27 cellular contexts compared by ENCODE assay signal in the genomic region with DNA sequence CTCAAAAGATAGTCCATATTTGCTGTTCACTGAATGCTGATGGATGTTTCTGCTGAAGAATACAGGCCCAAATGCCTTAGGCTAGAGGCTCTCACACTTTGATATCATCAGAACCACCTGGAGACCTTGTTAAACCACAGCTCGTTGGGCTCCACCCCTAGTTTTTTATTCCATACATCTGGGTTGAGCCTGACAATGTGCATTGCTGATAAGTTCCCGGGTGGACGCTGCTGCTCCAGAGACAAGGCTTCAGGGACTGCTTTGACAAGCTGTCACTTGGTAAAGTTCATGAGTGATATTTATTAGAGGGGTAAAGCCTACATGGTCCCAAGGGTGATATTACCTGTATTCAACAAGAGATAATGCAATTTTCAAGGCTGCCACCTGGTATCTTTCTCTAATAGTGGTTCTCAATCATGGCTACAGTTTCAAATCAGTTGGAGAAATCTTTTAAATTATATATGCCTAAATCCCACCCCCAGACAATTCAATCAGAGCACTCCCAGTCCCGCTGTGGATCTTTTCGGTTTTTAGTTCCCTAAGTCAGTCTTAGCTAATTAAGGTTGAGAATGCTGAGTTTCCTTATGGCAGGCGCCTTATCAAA.
"Had no signal": no experiment of that assay in that cellular context is flagged by ENCODE, and none has a peak within 500 bp of the region (broad histone marks: within the 10 kb centered on the region; RNA-seq: fewer than 3 reads in every experiment).

No MANE protein-coding gene starts in this region.

- H3K9me3 Mint-ChIP-seq: effector memory CD8-positive, alpha-beta T cell; natural killer cell treated with Interleukin-12 subunit alpha and Interleukin-12 subunit beta and Interleukin-15 and Interleukin-18, amount 100 ng/mL, for 72 hours; T-helper 2 cell treated with Interferon-gamma antibody and Interleukin-4, amounts not matched to agents 5 μg/mL and 100 μg/mL, for 36 hours had no signal

- DNase-seq: activated CD4-positive, alpha-beta T cell treated with anti-CD3 and anti-CD28 coated beads for 1 hour; activated T-cell treated with anti-CD3 and anti-CD28 coated beads for 4 hours; cerebellar nuclear complex; colonic mucosa; dorsolateral prefrontal cortex; effector memory CD8-positive, alpha-beta T cell; left cardiac atrium; left ventricle myocardium superior; mucosa of descending colon; posterior cingulate gyrus; right cardiac atrium; stimulated activated CD4-positive, alpha-beta T cell treated with anti-CD3 and anti-CD28 coated beads, Interleukin-15, amount 100 ng/mL, for 24 hours; stimulated activated CD4-positive, alpha-beta T cell treated with anti-CD3 and anti-CD28 coated beads, Interleukin-2, amount 100 ng/mL, for 24 hours; stimulated activated naive CD4-positive, alpha-beta T cell; T-helper 1 cell; tibial artery; upper lobe of right lung had no signal

- H3K9me3 ChIP-seq: ascending aorta, colonic mucosa, gastroesophageal sphincter, mucosa of descending colon, suprapubic skin, tibial artery, upper lobe of right lung had no signal

- H3K4me2 ChIP-seq: hepatocyte had no signal

- H3K4me3 ChIP-seq: ascending aorta, cardiac muscle cell, colonic mucosa, dorsolateral prefrontal cortex, gastroesophageal sphincter, hepatocyte, mucosa of descending colon, suprapubic skin, tibial artery, upper lobe of right lung had no signal

- H3K36me3 ChIP-seq: ascending aorta, cardiac muscle cell, colonic mucosa, tibial artery, upper lobe of right lung had no signal

- H3K79me2 ChIP-seq: hepatocyte had no signal

- H3K27me3 Mint-ChIP-seq: activated naive CD8-positive, alpha-beta T cell; brain; effector memory CD8-positive, alpha-beta T cell; natural killer cell treated with Interleukin-12 subunit alpha and Interleukin-12 subunit beta and Interleukin-15 and Interleukin-18, amount 100 ng/mL, for 72 hours had no signal

- H3K4me1 Mint-ChIP-seq: brain had no signal

- H3K27me3 ChIP-seq: ascending aorta, cardiac muscle cell, colonic mucosa, dorsolateral prefrontal cortex, gastroesophageal sphincter, hepatocyte, suprapubic skin, tibial artery, upper lobe of right lung had no signal

- H3K27ac ChIP-seq: ascending aorta, cardiac muscle cell, colonic mucosa, dorsolateral prefrontal cortex, gastroesophageal sphincter, hepatocyte, suprapubic skin, tibial artery, upper lobe of right lung had no signal

- H3K27ac Mint-ChIP-seq: brain; effector memory CD8-positive, alpha-beta T cell; T-helper 2 cell treated with Interferon-gamma antibody and Interleukin-4, amounts not matched to agents 5 μg/mL and 100 μg/mL, for 36 hours; WTC11 had no signal

- ATAC-seq: effector memory CD8-positive, alpha-beta T cell; gastroesophageal sphincter; left cardiac atrium; left ventricle myocardium superior; mucosa of descending colon; right cardiac atrium; WTC11 had no signal

- H2AFZ ChIP-seq: hepatocyte had no signal

- H3K4me3 Mint-ChIP-seq: brain; effector memory CD8-positive, alpha-beta T cell; natural killer cell treated with Interleukin-12 subunit alpha and Interleukin-12 subunit beta and Interleukin-15 and Interleukin-18, amount 100 ng/mL, for 72 hours; T-helper 2 cell treated with Interferon-gamma antibody and Interleukin-4, amounts not matched to agents 5 μg/mL and 100 μg/mL, for 36 hours; WTC11 had no signal
